Comparison of ENCODE assay signal across 1 cellular context in the genomic region with DNA sequence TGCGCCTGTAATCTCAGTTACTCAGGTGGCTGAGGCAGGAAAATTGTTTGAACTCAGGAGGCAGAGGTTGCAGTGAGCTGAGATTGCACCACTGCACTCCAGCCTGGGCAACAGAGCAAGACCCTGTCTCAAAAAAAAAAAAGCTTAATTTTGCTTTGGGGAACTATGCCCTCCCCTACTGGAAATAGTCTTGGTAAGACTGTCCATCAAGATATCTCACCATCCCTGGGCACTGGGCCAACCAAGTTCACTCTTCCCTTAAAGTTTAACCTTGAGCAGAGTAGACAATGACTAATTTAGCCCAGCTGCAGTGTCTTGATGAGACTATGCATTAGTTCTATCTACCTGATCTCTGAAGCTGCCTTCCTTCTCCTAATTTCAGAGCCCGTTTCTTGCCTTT.
TF ChIP-seq lines count a peak whose summit lies in the region.

No MANE protein-coding gene starts in this region.

TF ChIP-seq in K562, 482 proteins besides CTCF, POLR2A, EP300 and RAD21 (continued from another document):
- TF ChIP-seq, protein P1, sequence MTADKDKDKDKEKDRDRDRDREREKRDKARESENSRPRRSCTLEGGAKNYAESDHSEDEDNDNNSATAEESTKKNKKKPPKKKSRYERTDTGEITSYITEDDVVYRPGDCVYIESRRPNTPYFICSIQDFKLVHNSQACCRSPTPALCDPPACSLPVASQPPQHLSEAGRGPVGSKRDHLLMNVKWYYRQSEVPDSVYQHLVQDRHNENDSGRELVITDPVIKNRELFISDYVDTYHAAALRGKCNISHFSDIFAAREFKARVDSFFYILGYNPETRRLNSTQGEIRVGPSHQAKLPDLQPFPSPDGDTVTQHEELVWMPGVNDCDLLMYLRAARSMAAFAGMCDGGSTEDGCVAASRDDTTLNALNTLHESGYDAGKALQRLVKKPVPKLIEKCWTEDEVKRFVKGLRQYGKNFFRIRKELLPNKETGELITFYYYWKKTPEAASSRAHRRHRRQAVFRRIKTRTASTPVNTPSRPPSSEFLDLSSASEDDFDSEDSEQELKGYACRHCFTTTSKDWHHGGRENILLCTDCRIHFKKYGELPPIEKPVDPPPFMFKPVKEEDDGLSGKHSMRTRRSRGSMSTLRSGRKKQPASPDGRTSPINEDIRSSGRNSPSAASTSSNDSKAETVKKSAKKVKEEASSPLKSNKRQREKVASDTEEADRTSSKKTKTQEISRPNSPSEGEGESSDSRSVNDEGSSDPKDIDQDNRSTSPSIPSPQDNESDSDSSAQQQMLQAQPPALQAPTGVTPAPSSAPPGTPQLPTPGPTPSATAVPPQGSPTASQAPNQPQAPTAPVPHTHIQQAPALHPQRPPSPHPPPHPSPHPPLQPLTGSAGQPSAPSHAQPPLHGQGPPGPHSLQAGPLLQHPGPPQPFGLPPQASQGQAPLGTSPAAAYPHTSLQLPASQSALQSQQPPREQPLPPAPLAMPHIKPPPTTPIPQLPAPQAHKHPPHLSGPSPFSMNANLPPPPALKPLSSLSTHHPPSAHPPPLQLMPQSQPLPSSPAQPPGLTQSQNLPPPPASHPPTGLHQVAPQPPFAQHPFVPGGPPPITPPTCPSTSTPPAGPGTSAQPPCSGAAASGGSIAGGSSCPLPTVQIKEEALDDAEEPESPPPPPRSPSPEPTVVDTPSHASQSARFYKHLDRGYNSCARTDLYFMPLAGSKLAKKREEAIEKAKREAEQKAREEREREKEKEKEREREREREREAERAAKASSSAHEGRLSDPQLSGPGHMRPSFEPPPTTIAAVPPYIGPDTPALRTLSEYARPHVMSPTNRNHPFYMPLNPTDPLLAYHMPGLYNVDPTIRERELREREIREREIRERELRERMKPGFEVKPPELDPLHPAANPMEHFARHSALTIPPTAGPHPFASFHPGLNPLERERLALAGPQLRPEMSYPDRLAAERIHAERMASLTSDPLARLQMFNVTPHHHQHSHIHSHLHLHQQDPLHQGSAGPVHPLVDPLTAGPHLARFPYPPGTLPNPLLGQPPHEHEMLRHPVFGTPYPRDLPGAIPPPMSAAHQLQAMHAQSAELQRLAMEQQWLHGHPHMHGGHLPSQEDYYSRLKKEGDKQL (CRISPR knock-in tag; IDR thresholded peaks at IDR 0.05; ENCODE audit: borderline replicate concordance) = no peak
- TF ChIP-seq ZNF695 (CRISPR knock-in tag; IDR thresholded peaks at IDR 0.05) (no peak), PURB (CRISPR knock-in tag; IDR thresholded peaks at IDR 0.05; ENCODE audit: low read depth) (no peak), SREBF1 (IDR thresholded peaks at IDR 0.05; ENCODE audit: borderline replicate concordance, low read depth, low read length) (no peak), MCM5 (IDR thresholded peaks at IDR 0.05; ENCODE audit: low read depth) (no peak), ZNF184 (CRISPR knock-in tag; IDR thresholded peaks at IDR 0.05) (no peak), TAF1 (IDR thresholded peaks at IDR 0.05; ENCODE audit: control insufficient read depth, extremely low read depth, insufficient read depth, low read length, severe bottlenecking) (no peak), KDM5B (IDR thresholded peaks at IDR 0.05; ENCODE audit: insufficient replicate concordance, low read depth, low read length) (no peak), ZNF143 (CRISPR knock-in tag; IDR thresholded peaks at IDR 0.05) (no peak), ZNF431 (CRISPR knock-in tag; IDR thresholded peaks at IDR 0.05) (no peak)
- TF ChIP-seq, protein P2, sequence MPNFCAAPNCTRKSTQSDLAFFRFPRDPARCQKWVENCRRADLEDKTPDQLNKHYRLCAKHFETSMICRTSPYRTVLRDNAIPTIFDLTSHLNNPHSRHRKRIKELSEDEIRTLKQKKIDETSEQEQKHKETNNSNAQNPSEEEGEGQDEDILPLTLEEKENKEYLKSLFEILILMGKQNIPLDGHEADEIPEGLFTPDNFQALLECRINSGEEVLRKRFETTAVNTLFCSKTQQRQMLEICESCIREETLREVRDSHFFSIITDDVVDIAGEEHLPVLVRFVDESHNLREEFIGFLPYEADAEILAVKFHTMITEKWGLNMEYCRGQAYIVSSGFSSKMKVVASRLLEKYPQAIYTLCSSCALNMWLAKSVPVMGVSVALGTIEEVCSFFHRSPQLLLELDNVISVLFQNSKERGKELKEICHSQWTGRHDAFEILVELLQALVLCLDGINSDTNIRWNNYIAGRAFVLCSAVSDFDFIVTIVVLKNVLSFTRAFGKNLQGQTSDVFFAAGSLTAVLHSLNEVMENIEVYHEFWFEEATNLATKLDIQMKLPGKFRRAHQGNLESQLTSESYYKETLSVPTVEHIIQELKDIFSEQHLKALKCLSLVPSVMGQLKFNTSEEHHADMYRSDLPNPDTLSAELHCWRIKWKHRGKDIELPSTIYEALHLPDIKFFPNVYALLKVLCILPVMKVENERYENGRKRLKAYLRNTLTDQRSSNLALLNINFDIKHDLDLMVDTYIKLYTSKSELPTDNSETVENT (CRISPR knock-in tag; IDR thresholded peaks at IDR 0.05) = no peak
- TF ChIP-seq, protein P3, sequence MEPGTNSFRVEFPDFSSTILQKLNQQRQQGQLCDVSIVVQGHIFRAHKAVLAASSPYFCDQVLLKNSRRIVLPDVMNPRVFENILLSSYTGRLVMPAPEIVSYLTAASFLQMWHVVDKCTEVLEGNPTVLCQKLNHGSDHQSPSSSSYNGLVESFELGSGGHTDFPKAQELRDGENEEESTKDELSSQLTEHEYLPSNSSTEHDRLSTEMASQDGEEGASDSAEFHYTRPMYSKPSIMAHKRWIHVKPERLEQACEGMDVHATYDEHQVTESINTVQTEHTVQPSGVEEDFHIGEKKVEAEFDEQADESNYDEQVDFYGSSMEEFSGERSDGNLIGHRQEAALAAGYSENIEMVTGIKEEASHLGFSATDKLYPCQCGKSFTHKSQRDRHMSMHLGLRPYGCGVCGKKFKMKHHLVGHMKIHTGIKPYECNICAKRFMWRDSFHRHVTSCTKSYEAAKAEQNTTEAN (CRISPR knock-in tag; IDR thresholded peaks at IDR 0.05) = no peak
- TF ChIP-seq, protein P4, sequence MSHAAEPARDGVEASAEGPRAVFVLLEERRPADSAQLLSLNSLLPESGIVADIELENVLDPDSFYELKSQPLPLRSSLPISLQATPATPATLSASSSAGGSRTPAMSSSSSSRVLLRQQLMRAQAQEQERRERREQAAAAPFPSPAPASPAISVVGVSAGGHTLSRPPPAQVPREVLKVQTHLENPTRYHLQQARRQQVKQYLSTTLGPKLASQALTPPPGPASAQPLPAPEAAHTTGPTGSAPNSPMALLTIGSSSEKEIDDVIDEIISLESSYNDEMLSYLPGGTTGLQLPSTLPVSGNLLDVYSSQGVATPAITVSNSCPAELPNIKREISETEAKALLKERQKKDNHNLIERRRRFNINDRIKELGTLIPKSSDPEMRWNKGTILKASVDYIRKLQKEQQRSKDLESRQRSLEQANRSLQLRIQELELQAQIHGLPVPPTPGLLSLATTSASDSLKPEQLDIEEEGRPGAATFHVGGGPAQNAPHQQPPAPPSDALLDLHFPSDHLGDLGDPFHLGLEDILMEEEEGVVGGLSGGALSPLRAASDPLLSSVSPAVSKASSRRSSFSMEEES (CRISPR knock-in tag; IDR thresholded peaks at IDR 0.05) = no peak
